In the genomic region with DNA sequence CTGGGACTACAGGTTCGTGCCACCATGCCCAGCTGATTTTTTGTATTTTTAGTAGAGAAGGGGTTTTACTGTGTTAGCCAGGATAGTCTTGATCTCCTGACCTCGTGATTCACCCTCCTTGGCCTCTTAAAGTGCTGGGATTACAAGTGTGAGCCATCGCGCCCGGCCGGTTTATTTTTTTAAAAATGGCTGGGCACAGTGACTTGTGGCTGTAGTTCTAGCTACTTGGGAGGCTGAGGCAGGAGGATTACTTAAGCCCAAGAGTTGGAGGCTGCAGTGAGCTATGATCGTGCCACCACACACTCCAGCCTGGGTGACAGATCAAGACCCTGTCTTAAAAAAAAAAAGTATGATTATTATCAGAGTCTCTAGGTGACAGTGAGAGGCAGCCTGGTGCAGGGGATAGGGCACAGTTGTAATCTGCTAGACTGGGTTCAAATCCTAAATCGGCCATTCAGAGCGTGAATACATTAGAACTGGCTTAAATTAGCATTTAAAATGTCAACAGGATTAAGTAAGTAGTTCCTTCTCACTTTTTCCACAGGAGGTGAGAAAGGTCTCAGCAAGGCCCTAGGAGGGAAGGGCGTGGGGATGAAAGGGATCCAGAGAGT, we compare ENCODE assay signal across 1 cellular context.
TF ChIP-seq lines count a peak whose summit lies in the region.

No MANE protein-coding gene starts in this region.

TF ChIP-seq in GM23338, 12 proteins besides CTCF, POLR2A, EP300 and RAD21 (continued from another document):
- TF ChIP-seq, protein P1, sequence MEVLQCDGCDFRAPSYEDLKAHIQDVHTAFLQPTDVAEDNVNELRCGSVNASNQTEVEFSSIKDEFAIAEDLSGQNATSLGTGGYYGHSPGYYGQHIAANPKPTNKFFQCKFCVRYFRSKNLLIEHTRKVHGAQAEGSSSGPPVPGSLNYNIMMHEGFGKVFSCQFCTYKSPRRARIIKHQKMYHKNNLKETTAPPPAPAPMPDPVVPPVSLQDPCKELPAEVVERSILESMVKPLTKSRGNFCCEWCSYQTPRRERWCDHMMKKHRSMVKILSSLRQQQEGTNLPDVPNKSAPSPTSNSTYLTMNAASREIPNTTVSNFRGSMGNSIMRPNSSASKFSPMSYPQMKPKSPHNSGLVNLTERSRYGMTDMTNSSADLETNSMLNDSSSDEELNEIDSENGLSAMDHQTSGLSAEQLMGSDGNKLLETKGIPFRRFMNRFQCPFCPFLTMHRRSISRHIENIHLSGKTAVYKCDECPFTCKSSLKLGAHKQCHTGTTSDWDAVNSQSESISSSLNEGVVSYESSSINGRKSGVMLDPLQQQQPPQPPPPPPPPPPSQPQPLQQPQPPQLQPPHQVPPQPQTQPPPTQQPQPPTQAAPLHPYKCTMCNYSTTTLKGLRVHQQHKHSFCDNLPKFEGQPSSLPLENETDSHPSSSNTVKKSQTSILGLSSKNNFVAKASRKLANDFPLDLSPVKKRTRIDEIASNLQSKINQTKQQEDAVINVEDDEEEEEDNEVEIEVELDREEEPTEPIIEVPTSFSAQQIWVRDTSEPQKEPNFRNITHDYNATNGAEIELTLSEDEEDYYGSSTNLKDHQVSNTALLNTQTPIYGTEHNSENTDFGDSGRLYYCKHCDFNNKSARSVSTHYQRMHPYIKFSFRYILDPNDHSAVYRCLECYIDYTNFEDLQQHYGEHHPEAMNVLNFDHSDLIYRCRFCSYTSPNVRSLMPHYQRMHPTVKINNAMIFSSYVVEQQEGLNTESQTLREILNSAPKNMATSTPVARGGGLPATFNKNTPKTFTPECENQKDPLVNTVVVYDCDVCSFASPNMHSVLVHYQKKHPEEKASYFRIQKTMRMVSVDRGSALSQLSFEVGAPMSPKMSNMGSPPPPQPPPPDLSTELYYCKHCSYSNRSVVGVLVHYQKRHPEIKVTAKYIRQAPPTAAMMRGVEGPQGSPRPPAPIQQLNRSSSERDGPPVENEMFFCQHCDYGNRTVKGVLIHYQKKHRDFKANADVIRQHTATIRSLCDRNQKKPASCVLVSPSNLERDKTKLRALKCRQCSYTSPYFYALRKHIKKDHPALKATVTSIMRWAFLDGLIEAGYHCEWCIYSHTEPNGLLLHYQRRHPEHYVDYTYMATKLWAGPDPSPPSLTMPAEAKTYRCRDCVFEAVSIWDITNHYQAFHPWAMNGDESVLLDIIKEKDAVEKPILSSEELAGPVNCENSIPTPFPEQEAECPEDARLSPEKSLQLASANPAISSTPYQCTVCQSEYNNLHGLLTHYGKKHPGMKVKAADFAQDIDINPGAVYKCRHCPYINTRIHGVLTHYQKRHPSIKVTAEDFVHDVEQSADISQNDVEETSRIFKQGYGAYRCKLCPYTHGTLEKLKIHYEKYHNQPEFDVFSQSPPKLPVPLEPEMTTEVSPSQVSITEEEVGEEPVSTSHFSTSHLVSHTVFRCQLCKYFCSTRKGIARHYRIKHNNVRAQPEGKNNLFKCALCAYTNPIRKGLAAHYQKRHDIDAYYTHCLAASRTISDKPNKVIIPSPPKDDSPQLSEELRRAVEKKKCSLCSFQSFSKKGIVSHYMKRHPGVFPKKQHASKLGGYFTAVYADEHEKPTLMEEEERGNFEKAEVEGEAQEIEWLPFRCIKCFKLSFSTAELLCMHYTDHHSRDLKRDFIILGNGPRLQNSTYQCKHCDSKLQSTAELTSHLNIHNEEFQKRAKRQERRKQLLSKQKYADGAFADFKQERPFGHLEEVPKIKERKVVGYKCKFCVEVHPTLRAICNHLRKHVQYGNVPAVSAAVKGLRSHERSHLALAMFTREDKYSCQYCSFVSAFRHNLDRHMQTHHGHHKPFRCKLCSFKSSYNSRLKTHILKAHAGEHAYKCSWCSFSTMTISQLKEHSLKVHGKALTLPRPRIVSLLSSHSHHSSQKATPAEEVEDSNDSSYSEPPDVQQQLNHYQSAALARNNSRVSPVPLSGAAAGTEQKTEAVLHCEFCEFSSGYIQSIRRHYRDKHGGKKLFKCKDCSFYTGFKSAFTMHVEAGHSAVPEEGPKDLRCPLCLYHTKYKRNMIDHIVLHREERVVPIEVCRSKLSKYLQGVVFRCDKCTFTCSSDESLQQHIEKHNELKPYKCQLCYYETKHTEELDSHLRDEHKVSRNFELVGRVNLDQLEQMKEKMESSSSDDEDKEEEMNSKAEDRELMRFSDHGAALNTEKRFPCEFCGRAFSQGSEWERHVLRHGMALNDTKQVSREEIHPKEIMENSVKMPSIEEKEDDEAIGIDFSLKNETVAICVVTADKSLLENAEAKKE (CRISPR knock-in tag; IDR thresholded peaks at IDR 0.05) = no peak
- no peak for TF ChIP-seq EZH2 (IDR thresholded peaks at IDR 0.05; ENCODE audit: low read depth, unreplicated experiment)
- TF ChIP-seq, protein P2, sequence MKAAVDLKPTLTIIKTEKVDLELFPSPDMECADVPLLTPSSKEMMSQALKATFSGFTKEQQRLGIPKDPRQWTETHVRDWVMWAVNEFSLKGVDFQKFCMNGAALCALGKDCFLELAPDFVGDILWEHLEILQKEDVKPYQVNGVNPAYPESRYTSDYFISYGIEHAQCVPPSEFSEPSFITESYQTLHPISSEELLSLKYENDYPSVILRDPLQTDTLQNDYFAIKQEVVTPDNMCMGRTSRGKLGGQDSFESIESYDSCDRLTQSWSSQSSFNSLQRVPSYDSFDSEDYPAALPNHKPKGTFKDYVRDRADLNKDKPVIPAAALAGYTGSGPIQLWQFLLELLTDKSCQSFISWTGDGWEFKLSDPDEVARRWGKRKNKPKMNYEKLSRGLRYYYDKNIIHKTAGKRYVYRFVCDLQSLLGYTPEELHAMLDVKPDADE (IDR thresholded peaks at IDR 0.05) = no peak
- no peak for TF ChIP-seq NANOG (IDR thresholded peaks at IDR 0.05; ENCODE audit: borderline replicate concordance)
- no peak for TF ChIP-seq POLR2AphosphoS5 (IDR thresholded peaks at IDR 0.05; ENCODE audit: low read depth)
- no peak for TF ChIP-seq ZNF114 (CRISPR knock-in tag; IDR thresholded peaks at IDR 0.05)
- TF ChIP-seq, protein P3, sequence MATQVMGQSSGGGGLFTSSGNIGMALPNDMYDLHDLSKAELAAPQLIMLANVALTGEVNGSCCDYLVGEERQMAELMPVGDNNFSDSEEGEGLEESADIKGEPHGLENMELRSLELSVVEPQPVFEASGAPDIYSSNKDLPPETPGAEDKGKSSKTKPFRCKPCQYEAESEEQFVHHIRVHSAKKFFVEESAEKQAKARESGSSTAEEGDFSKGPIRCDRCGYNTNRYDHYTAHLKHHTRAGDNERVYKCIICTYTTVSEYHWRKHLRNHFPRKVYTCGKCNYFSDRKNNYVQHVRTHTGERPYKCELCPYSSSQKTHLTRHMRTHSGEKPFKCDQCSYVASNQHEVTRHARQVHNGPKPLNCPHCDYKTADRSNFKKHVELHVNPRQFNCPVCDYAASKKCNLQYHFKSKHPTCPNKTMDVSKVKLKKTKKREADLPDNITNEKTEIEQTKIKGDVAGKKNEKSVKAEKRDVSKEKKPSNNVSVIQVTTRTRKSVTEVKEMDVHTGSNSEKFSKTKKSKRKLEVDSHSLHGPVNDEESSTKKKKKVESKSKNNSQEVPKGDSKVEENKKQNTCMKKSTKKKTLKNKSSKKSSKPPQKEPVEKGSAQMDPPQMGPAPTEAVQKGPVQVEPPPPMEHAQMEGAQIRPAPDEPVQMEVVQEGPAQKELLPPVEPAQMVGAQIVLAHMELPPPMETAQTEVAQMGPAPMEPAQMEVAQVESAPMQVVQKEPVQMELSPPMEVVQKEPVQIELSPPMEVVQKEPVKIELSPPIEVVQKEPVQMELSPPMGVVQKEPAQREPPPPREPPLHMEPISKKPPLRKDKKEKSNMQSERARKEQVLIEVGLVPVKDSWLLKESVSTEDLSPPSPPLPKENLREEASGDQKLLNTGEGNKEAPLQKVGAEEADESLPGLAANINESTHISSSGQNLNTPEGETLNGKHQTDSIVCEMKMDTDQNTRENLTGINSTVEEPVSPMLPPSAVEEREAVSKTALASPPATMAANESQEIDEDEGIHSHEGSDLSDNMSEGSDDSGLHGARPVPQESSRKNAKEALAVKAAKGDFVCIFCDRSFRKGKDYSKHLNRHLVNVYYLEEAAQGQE (IDR thresholded peaks at IDR 0.05; ENCODE audit: unreplicated experiment) = no peak
- no peak for TF ChIP-seq JUNB (IDR thresholded peaks at IDR 0.05; ENCODE audit: unreplicated experiment)
